In the genomic region with DNA sequence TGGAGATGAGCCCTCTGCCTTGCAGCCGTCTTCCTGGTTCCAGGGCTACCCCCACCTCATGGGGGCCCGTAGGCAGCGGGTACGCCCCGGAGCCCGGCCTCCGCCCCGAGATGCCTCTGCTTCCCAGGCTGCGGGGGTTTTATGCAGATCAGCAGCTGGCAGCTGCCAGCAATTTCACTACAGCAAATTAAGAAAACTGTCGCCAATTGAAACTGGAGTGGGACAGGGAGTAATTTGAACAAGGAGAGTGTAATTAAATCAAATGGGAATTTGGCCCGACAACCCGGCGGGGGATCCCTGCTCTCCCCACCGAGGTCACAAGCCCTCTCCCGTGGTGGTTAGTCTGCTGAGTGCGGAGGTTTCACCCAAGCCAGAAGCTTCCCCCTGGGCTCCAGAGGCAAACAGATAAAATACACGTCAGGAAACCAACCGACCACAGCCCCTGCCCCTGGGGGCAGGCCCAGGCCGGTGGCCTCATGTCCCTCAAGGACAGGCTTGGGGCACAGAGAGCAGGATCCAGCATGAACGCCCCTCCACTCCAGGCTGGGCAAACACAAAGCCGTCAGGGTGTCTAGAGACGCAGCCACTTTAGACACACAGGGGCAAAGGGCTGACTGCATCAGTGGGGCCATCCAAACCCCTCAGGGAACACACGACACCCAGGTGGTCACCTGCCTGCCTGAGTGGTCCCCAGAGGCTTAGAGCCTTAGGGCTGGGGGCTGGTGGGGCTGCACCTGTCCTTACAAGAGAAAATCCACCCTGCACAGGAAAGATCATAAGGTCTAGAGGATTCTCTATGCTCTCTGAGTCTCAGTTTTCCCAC, we compare ENCODE assay signal across 10 cellular contexts. TPM values are rescaled to one million over a fixed set of nuclear protein-coding genes. Genes with fewer than 3 reads are reported as not detected.
DNase-seq lines count a peak whose midpoint lies in the region; ATAC-seq, FAIRE-seq and TF ChIP-seq lines count a peak whose summit lies in the region.
"Had no signal": no experiment of that assay in that cellular context is flagged by ENCODE, and none has a peak within 500 bp of the region (broad histone marks: within the 10 kb centered on the region; RNA-seq: fewer than 3 reads in every experiment).

No MANE protein-coding gene starts in this region.

- H3K79me2 ChIP-seq in H1 (ENCODE audit: control insufficient read depth in 1 of 2, insufficient read depth in 2 of 2, low read length in 2 of 2), result no peaks in the 10 kb centered on the region

- no peak overlapping the region for H3K4me3 ChIP-seq in H1 (ENCODE audit: extremely low read depth in 1 of 4, insufficient read depth in 2 of 4, low read depth in 3 of 4, low read length in 4 of 4)

- H3K4ac ChIP-seq in H1 (replicated peaks; ENCODE audit: insufficient read length, low read depth, low read length), result no peak overlapping the region

- no peak for FAIRE-seq in H1 (lab: Jason Lieb, UNC)

- no peak overlapping the region for H3K23ac ChIP-seq in H1 (ENCODE audit: insufficient read length)

- H4K8ac ChIP-seq in H1 (ENCODE audit: extremely low read depth, insufficient read depth, low read length), result no peak overlapping the region; the same call in none of the 2 replicates

- TF ChIP-seq CTCF in H1 (IDR thresholded peaks at IDR 0.05; ENCODE audit: control extremely low read depth in 1 of 3, insufficient read depth in 1 of 3, low read depth in 1 of 3, low read length in 3 of 3), result no peak

- H3K9me3 ChIP-seq in H1 (ENCODE audit: insufficient read depth in 2 of 2, low read depth in 1 of 2, low read length in 1 of 2), result no peaks in the 10 kb centered on the region
- H3K9me3 ChIP-seq: breast epithelium had no signal

- no peak overlapping the region for H2BK12ac ChIP-seq in H1 (ENCODE audit: low read depth, low read length)

- no peak overlapping the region for H2AK5ac ChIP-seq in H1 (ENCODE audit: low read depth, low read length)

- no peak overlapping the region for H4K5ac ChIP-seq in H1 (ENCODE audit: insufficient read length, low read depth, low read length)

- WGBS in H1 (ENCODE audit: extremely low coverage in 1 of 2, insufficient coverage in 1 of 2, insufficient read length in 1 of 2, insufficient replicate concordance in 2 of 2, low coverage in 1 of 2, low lambda C conversion rate in 2 of 2, missing lambda C conversion rate in 1 of 2), 2 experiments, result 80% methylated on average over 23 of the region's 23 CpGs; no CpG with 5 or more reads in 1 of the 2 experiments

- no peaks in the 10 kb centered on the region for H3K36me3 ChIP-seq in H1 (ENCODE audit: control insufficient read depth in 2 of 4, insufficient read depth in 4 of 4, low read length in 3 of 4)
- H3K36me3 ChIP-seq: breast epithelium had no signal

- CTCF ChIA-PET in H1 (lab: Charles Lee; ENCODE audit: partially characterized antibody), result interaction anchor here (0.6 to 2.7 kb wide), 12 partner anchors 10 to 562 kb away, joined by 3 to 8 read pairs (median 4); no protein-coding TSS in a partner anchor

- H2BK20ac ChIP-seq in H1 (ENCODE audit: low read length), result peak overlapping the region; percentile 55; the same call in 1 of the 2 replicates

- intact Hi-C loops in sciatic nerve (cut with DNase I), result no loop called here

- H3K4me2 ChIP-seq in H1 (ENCODE audit: insufficient read depth in 1 of 2, low read depth in 2 of 2, low read length in 2 of 2), result no peak overlapping the region

- H2BK5ac ChIP-seq in H1 (ENCODE audit: low read depth, low read length), result no peak overlapping the region; the same call in none of the 2 replicates

- peak; percentile 59 for ATAC-seq in sciatic nerve
- no peak for ATAC-seq in GM21390 (IDR thresholded peaks at IDR 0.05; ENCODE audit: unreplicated experiment)

- TF ChIP-seq EP300 in H1 (IDR thresholded peaks at IDR 0.05; ENCODE audit: borderline replicate concordance in 1 of 2, low read depth in 2 of 2, low read length in 2 of 2), result no peak

- no peak for TF ChIP-seq POLR2A in H1 (IDR thresholded peaks at IDR 0.05; ENCODE audit: control extremely low read depth in 1 of 2, low read depth in 2 of 2, low read length in 2 of 2)

- no peaks in the 10 kb centered on the region for H3K79me1 ChIP-seq in H1 (ENCODE audit: low read depth, low read length)

- H3K23me2 ChIP-seq in H1 (ENCODE audit: low read depth, low read length), result no peaks in the 10 kb centered on the region

- peak overlapping the region; percentile 71 for H3K18ac ChIP-seq in H1 (ENCODE audit: extremely low read depth, low read length)

- H3K14ac ChIP-seq in H1 (ENCODE audit: insufficient read length), result no peak overlapping the region

- no peak overlapping the region for H3K56ac ChIP-seq in H1 (replicated peaks; ENCODE audit: insufficient read length, low read depth, low read length)

- H2AFZ ChIP-seq in H1 (ENCODE audit: low read length), result no peak overlapping the region

- H4K91ac ChIP-seq in H1 (replicated peaks; ENCODE audit: insufficient read length, low read length), result peak overlapping the region; percentile 48

- H4K20me1 ChIP-seq in H1 (replicated peaks in 1 of 2; ENCODE audit: control insufficient read depth in 1 of 2, insufficient read depth in 2 of 2, low read length in 2 of 2), result no peaks in the 10 kb centered on the region

- H2BK120ac ChIP-seq in H1 (replicated peaks; ENCODE audit: low read depth, low read length), result no peak overlapping the region

- DNase-seq in DMS153 (lab: John Stamatoyannopoulos, UW) (peak; percentile 26), DMS153 treated with DMSO at 0.1 percent for 48 hours (lab: John Stamatoyannopoulos, UW; ENCODE audit: unreplicated experiment) (no peak), NCI-H2171 treated with DMSO at 0.1 percent for 48 hours (lab: John Stamatoyannopoulos, UW) (peak; percentile 64), H1 (ENCODE audit: low read depth in 1 of 2, low spot score in 2 of 2) (no peak), sciatic nerve (ENCODE audit: low spot score) (no peak), T-helper 9 cell (no peak), GM19240 (ENCODE audit: insufficient read length, low spot score) (no peak)
- DNase-seq: kidney glomerular epithelial cell had no signal

- H2BK15ac ChIP-seq in H1 (ENCODE audit: low read length), result no peak overlapping the region

- POLR2A ChIA-PET in H1 (lab: Charles Lee; ENCODE audit: partially characterized antibody), result no interaction called here

- H3K4me1 ChIP-seq in H1 (replicated peaks in 1 of 4; ENCODE audit: control insufficient read depth in 3 of 4, insufficient read depth in 4 of 4, low read length in 3 of 4), result peaks cover 0 to 19% (median 15%) of the 10 kb centered on the region in 4 experiments; a peak in 6 of 7 replicates
- H3K4me1 ChIP-seq: breast epithelium had no signal

- TF ChIP-seq RAD21 in H1 (IDR thresholded peaks at IDR 0.05 in 1 of 2, conservative IDR thresholded peaks at IDR 0.05 in 1 of 2; ENCODE audit: low read depth in 2 of 2, low read length in 2 of 2), result no peak

- H3K27ac ChIP-seq in H1 (ENCODE audit: low read depth, low read length), result no peak overlapping the region

- no peaks in the 10 kb centered on the region for H3K27me3 ChIP-seq in H1 (replicated peaks in 1 of 4; ENCODE audit: control insufficient read depth in 3 of 4, extremely low read depth in 1 of 4, insufficient read depth in 3 of 4, low read length in 3 of 4)
- H3K27me3 ChIP-seq: breast epithelium had no signal

- H3K9ac ChIP-seq in H1 (replicated peaks in 1 of 4; ENCODE audit: extremely low read depth in 1 of 4, low read depth in 3 of 4, low read length in 3 of 4), result no peak overlapping the region

TF ChIP-seq in H1, 55 proteins besides CTCF, POLR2A, EP300 and RAD21 (continues in another document):
- no peak for TF ChIP-seq SP2 (IDR thresholded peaks at IDR 0.05; ENCODE audit: low read length)
- no peak for TF ChIP-seq SP1 (IDR thresholded peaks at IDR 0.05; ENCODE audit: low read depth, low read length)
- no peak for TF ChIP-seq GABPA (IDR thresholded peaks at IDR 0.05; ENCODE audit: borderline replicate concordance, insufficient read depth, low read length)
- no peak for TF ChIP-seq SUZ12 (IDR thresholded peaks at IDR 0.05; ENCODE audit: low read length)
- no peak for TF ChIP-seq SIN3A (conservative IDR thresholded peaks at IDR 0.05 in 1 of 2, IDR thresholded peaks at IDR 0.05 in 1 of 2; ENCODE audit: low read depth in 1 of 2, low read length in 2 of 2)

RNA-seq across cellular contexts. Expression of gene TESC, which starts 53.8 kb away (rescaled TPM):
- 9.8 and 12.0 TPM in 2 replicates for total RNA-seq in H1 (2021; fragmentation: NEBNext Ultra II Directional; extraction: Animal tissue kit (Norgen Biotek cat#: 25700))
- polyA plus RNA-seq in H1 (2011; rRNA removed), result 17.7 and 20.1 TPM in 2 replicates
- polyA plus RNA-seq in H1 (2011; cell fraction: cytosol; rRNA removed), result 18.1 TPM
- polyA plus RNA-seq in H1 (2011; cell fraction: nucleus; rRNA removed), result 16.5 TPM
- polyA plus RNA-seq in H1 (2012, experiment 1 of 2), result 8.0 to 18.0 TPM (median 13.8 TPM) in 4 replicates
- 11.0 TPM for polyA plus RNA-seq in H1 (2012, experiment 2 of 2)
- 7.5 TPM for polyA plus RNA-seq in H1 (2013, experiment 1 of 2)
- 8.1 TPM for polyA plus RNA-seq in H1 (2013, experiment 2 of 2)
- 5.4 and 5.5 TPM in 2 replicates for polyA minus RNA-seq in H1 (2011; rRNA and poly(A)+ RNA removed)
- polyA minus RNA-seq in H1 (2011; cell fraction: cytosol; rRNA and poly(A)+ RNA removed), result 1.8 TPM
- polyA minus RNA-seq in H1 (2011; cell fraction: nucleus; rRNA and poly(A)+ RNA removed), result 7.9 TPM
- total RNA-seq in sciatic nerve, result 16.6 TPM

Comparison
In these comparisons a context has a peak if more than half of its experiments do, and no peak if none do; other contexts are left out.
1. DNase-seq: peak in DMS153 (single experiment) and NCI-H2171 treated with DMSO at 0.1 percent for 48 hours (single experiment); none in DMS153 treated with DMSO at 0.1 percent for 48 hours (single experiment), H1 (0 of 2), sciatic nerve (single experiment), T-helper 9 cell (single experiment) and GM19240 (single experiment).